Comparison of ENCODE assay signal across 1 cellular context in the genomic region with DNA sequence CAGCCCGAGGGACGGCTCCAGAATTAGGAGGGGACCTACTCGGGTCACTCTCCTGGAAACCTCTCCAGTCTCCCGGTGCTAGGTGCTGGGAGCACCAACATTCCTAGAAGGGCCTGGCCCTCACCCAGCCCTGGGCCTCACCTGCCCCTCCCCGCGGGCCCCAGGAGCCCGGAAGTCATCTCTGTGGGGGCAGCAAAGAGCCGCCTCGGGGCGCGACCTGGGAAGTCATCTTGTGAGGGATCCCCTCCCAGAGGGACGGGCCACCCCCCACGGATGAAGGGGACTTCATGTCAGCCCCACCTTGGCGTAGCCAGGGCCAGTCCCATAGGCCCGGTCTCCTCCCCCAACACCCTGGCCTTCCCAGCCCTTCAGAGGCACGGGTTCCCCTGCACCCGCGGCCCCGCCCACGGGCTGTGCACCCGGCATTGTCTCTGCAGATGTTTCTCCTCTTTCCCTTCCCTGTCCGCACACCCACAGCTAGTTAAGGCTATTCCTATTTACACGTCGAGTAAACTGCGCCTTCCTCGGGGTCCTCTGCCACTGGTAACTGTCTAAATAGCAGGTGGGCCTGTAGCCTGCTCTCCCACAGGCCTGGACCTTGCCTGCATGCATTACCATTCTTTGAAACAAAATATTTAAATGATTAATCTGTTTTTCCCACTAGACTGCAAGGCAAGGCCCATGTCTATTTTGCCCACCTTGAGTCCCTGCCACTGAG.
TF ChIP-seq lines count a peak whose summit lies in the region.

No MANE protein-coding gene starts in this region.

TF ChIP-seq in HepG2, 621 proteins besides CTCF, POLR2A, EP300 and RAD21 (continued from another document and continues in another):
- TF ChIP-seq AGO2 (optimal IDR thresholded peaks at IDR 0.05; ENCODE audit: low read depth, low read length) (peak; percentile 94), SIN3A (IDR thresholded peaks at IDR 0.05; ENCODE audit: borderline replicate concordance, low read depth, low read length) (0 out of 2 replicates have a peak, but pooled peaks have one; percentile 36), ZC3H13 (CRISPR knock-in tag; IDR thresholded peaks at IDR 0.05) (peak; percentile 94), ZNF20 (CRISPR knock-in tag; IDR thresholded peaks at IDR 0.05) (peak; percentile 49; the same call in 1 of the 2 replicates), PBX3 (CRISPR knock-in tag; IDR thresholded peaks at IDR 0.05; ENCODE audit: borderline replicate concordance) (no peak), ZNF547 (CRISPR knock-in tag; IDR thresholded peaks at IDR 0.05) (no peak; the same call in 1 of the 2 replicates), HOXA3 (CRISPR knock-in tag; IDR thresholded peaks at IDR 0.05) (no peak; the same call in 1 of the 2 replicates), NFYC (CRISPR knock-in tag; IDR thresholded peaks at IDR 0.05) (no peak), ZNF510 (CRISPR knock-in tag; IDR thresholded peaks at IDR 0.05; ENCODE audit: low read depth) (peak; percentile 28; the same call in 1 of the 2 replicates), ZNF331 (CRISPR knock-in tag; IDR thresholded peaks at IDR 0.05) (0 out of 2 replicates have a peak, but pooled peaks have one; percentile 59), KAT8 (CRISPR knock-in tag; IDR thresholded peaks at IDR 0.05) (peak; percentile 86), NR2C2 (CRISPR knock-in tag; IDR thresholded peaks at IDR 0.05; ENCODE audit: borderline replicate concordance) (no peak; the same call in none of the 2 replicates), EEA1 (CRISPR knock-in tag; IDR thresholded peaks at IDR 0.05; ENCODE audit: borderline replicate concordance) (no peak), PCBP1 (IDR thresholded peaks at IDR 0.05; ENCODE audit: borderline replicate concordance, low read depth, low read length) (no peak), KLF9 (CRISPR knock-in tag; IDR thresholded peaks at IDR 0.05; ENCODE audit: low read depth) (no peak; the same call in 1 of the 2 replicates), ZNF33B (CRISPR knock-in tag; IDR thresholded peaks at IDR 0.05) (no peak), FOXP4 (CRISPR knock-in tag; IDR thresholded peaks at IDR 0.05) (peak; percentile 63; the same call in 1 of the 2 replicates), RNF2 (conservative IDR thresholded peaks at IDR 0.05; ENCODE audit: low read depth) (0 out of 2 replicates have a peak, but pooled peaks have one; percentile 9), CCDC6 (CRISPR knock-in tag; IDR thresholded peaks at IDR 0.05) (no peak), HNF4A (CRISPR knock-in tag; IDR thresholded peaks at IDR 0.05) (no peak; the same call in 1 of the 2 replicates), CSRNP2 (CRISPR knock-in tag; conservative IDR thresholded peaks at IDR 0.05; ENCODE audit: low read depth) (0 out of 2 replicates have a peak, but pooled peaks have one; percentile 22), STAT5B (CRISPR knock-in tag; IDR thresholded peaks at IDR 0.05) (no peak), HNRNPUL1 (IDR thresholded peaks at IDR 0.05; ENCODE audit: low read depth, low read length) (no peak), HHEX (CRISPR knock-in tag; IDR thresholded peaks at IDR 0.05) (no peak), ZNF407 (CRISPR knock-in tag; IDR thresholded peaks at IDR 0.05; ENCODE audit: not compliant biosample characterization) (no peak), ZNF747 (CRISPR knock-in tag; IDR thresholded peaks at IDR 0.05; ENCODE audit: borderline replicate concordance) (no peak; the same call in 1 of the 2 replicates), ZNF207 (IDR thresholded peaks at IDR 0.05; ENCODE audit: borderline replicate concordance) (no peak), KMT2B (CRISPR knock-in tag; IDR thresholded peaks at IDR 0.05) (peak; percentile 9)
- TF ChIP-seq, protein P1, sequence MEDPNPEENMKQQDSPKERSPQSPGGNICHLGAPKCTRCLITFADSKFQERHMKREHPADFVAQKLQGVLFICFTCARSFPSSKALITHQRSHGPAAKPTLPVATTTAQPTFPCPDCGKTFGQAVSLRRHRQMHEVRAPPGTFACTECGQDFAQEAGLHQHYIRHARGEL (CRISPR knock-in tag; IDR thresholded peaks at IDR 0.05), result no peak
- TF ChIP-seq, protein P2, sequence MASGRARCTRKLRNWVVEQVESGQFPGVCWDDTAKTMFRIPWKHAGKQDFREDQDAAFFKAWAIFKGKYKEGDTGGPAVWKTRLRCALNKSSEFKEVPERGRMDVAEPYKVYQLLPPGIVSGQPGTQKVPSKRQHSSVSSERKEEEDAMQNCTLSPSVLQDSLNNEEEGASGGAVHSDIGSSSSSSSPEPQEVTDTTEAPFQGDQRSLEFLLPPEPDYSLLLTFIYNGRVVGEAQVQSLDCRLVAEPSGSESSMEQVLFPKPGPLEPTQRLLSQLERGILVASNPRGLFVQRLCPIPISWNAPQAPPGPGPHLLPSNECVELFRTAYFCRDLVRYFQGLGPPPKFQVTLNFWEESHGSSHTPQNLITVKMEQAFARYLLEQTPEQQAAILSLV (CRISPR knock-in tag; IDR thresholded peaks at IDR 0.05; ENCODE audit: borderline replicate concordance), result peak; percentile 60; the same call in 1 of the 2 replicates
- TF ChIP-seq, protein P3, sequence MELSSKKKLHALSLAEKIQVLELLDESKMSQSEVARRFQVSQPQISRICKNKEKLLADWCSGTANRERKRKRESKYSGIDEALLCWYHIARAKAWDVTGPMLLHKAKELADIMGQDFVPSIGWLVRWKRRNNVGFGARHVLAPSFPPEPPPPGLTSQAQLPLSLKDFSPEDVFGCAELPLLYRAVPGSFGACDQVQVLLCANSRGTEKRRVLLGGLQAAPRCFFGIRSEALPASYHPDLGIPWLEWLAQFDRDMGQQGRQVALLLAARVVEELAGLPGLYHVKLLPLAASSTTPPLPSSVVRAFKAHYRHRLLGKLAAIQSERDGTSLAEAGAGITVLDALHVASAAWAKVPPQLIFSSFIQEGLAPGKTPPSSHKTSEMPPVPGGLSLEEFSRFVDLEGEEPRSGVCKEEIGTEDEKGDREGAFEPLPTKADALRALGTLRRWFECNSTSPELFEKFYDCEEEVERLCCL (CRISPR knock-in tag; IDR thresholded peaks at IDR 0.05; ENCODE audit: borderline replicate concordance), result no peak
